ENCODE assay signal across 27 cellular contexts in the genomic region with DNA sequence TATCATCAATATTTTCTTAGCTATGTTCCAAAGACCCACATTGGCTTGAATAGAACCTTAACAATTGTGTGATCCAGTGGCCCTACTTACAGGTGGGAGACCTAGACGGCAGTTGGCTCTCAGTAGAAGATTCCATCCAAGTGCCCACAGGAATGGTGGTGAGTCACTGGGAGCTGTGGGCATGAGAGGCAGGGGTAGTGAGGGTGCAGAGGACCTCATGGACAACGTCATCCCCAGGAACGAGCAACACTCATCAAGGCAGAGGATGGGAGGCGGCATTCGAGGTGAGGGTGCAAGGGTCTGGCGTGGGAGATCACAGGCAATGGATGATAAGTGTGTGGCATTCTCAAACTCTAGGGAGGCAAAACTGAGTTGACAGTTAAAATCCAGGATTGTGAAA. TPM values are rescaled to one million over a fixed set of nuclear protein-coding genes. Genes with fewer than 3 reads are reported as not detected.
"Had no signal": no experiment of that assay in that cellular context is flagged by ENCODE, and none has a peak within 500 bp of the region (broad histone marks: within the 10 kb centered on the region; RNA-seq: fewer than 3 reads in every experiment).

No MANE protein-coding gene starts in this region.

- FAIRE-seq: RCC 7860, TTC549 had no signal

- DNase-seq: activated B cell treated with CpG ODN at 0.5 μM for 24 hours; activated CD4-positive, alpha-beta T cell treated with anti-CD3 and anti-CD28 coated beads for 1 hour; activated CD4-positive, alpha-beta T cell treated with anti-CD3 and anti-CD28 coated beads, Interleukin-2, amount 10 ng/mL, durations not matched to agents 24 days and 14 days; activated CD4-positive, alpha-beta T cell treated with anti-CD3 and anti-CD28 coated beads, Interleukin-2, amount 50 U/mL, for 48 hours; activated gamma-delta T cell; activated naive CD4-positive, alpha-beta T cell treated with anti-CD3 and anti-CD28 coated beads for 36 hours; activated T-cell treated with anti-CD3 and anti-CD28 coated beads for 4 hours; activated T-cell treated with anti-CD3 and anti-CD28 coated beads, Interleukin-2, amount 50 U/mL, for 48 hours; brain microvascular endothelial cell; cerebellar nuclear complex; Kasumi-1; KBM-7; NCI-H1092 treated with DMSO at 0.1 percent for 48 hours; NCI-H1417 treated with DMSO at 0.1 percent for 48 hours; NCI-H1694 treated with DMSO at 0.1 percent for 48 hours; NCI-H2029 treated with DMSO at 0.1 percent for 48 hours; NCI-H510A treated with DMSO at 0.1 percent for 48 hours; PC-3; SIG-M5; T-cell; T-helper 2 cell; T1000 had no signal

- ATAC-seq: activated T-helper 17 cell treated with anti-CD3 and anti-CD28 coated beads, Interleukin-2, amount 50 U/mL, for 72 hours; PC-3; T-cell had no signal

RNA-seq across cellular contexts. Expression of a gene that starts 17.5 kb away (rescaled TPM):
- total RNA-seq: activated B cell treated with CpG ODN at 0.5 μM for 24 hours; activated CD4-positive, alpha-beta T cell treated with anti-CD3 and anti-CD28 coated beads, Interleukin-2, amount 10 ng/mL, durations not matched to agents 24 days and 14 days; activated naive CD4-positive, alpha-beta T cell treated with anti-CD3 and anti-CD28 coated beads for 36 hours; activated T-helper 17 cell treated with anti-CD3 and anti-CD28 coated beads, Interleukin-2, amount 50 U/mL, for 72 hours; cardiac muscle cell; PC-3; T-cell had no signal
- polyA plus RNA-seq: adipose tissue, cardiac muscle cell had no signal

RNA-seq across cellular contexts. Expression of a gene that starts 45.7 kb away (rescaled TPM):
- total RNA-seq: activated B cell treated with CpG ODN at 0.5 μM for 24 hours; activated naive CD4-positive, alpha-beta T cell treated with anti-CD3 and anti-CD28 coated beads for 36 hours; activated T-helper 17 cell treated with anti-CD3 and anti-CD28 coated beads, Interleukin-2, amount 50 U/mL, for 72 hours; PC-3; T-cell had no signal
